19 cellular contexts compared by ENCODE assay signal in genomic region chr11:81707881-81708280, GRCh38.
DNase-seq lines count a peak whose midpoint lies in the region; ATAC-seq and TF ChIP-seq lines count a peak whose summit lies in the region.
"Had no signal": no experiment of that assay in that cellular context is flagged by ENCODE, and none has a peak within 500 bp of the region (broad histone marks: within the 10 kb centered on the region; RNA-seq: fewer than 3 reads in every experiment).

No MANE protein-coding gene starts in this region.

- TF ChIP-seq POLR2A in transverse colon (IDR thresholded peaks at IDR 0.05) = no peak

- BruUV-seq in A673 (replicated peaks; lab: Mats Ljungman, UMichigan) = no TSS peak

- H3K27me3 ChIP-seq in A673 (replicated peaks; ENCODE audit: insufficient read depth, low read depth, low read length, poor library complexity) (no peaks in the 10 kb centered on the region), transverse colon (no peaks in the 10 kb centered on the region), MG63 (no peaks in the 10 kb centered on the region)
- H3K27me3 ChIP-seq: heart right ventricle, left lung, upper lobe of left lung had no signal

- H3K36me3 ChIP-seq in A673 (ENCODE audit: insufficient read depth, low read length, poor library complexity, severe bottlenecking) (no peaks in the 10 kb centered on the region), transverse colon (no peaks in the 10 kb centered on the region), MG63 (no peaks in the 10 kb centered on the region)
- H3K36me3 ChIP-seq: heart right ventricle, left lung, upper lobe of left lung had no signal

- H3K4me3 Mint-ChIP-seq in glutamatergic neuron (ENCODE audit: unreplicated experiment) = no peak overlapping the region
- no peak overlapping the region for H3K4me3 Mint-ChIP-seq in stimulated activated naive CD8-positive, alpha-beta T cell treated with anti-CD3 and anti-CD28 coated beads, Interleukin-15, amount 100 ng/mL, for 72 hours
- H3K4me3 Mint-ChIP-seq: dendritic cell treated with granulocyte-macrophage colony-stimulating factor and Interleukin-4, amounts not matched to agents 40 ng/mL and 50 ng/mL, for 4 days had no signal

- H3K9me3 Mint-ChIP-seq in glutamatergic neuron (ENCODE audit: unreplicated experiment) = peaks cover 2% of the 10 kb centered on the region
- H3K9me3 Mint-ChIP-seq in stimulated activated naive CD8-positive, alpha-beta T cell treated with anti-CD3 and anti-CD28 coated beads, Interleukin-15, amount 100 ng/mL, for 72 hours = peaks cover 0 to 8% of the 10 kb centered on the region in 2 donors
- H3K9me3 Mint-ChIP-seq: dendritic cell treated with granulocyte-macrophage colony-stimulating factor and Interleukin-4, amounts not matched to agents 40 ng/mL and 50 ng/mL, for 4 days had no signal

- ATAC-seq in stimulated activated naive CD8-positive, alpha-beta T cell treated with anti-CD3 and anti-CD28 coated beads, Interleukin-15, amount 100 ng/mL, for 72 hours = no peak
- ATAC-seq: heart right ventricle, left lung had no signal

- peaks cover 6% of the 10 kb centered on the region for H3K4me1 Mint-ChIP-seq in glutamatergic neuron (ENCODE audit: low read depth, unreplicated experiment)
- H3K4me1 Mint-ChIP-seq in stimulated activated naive CD8-positive, alpha-beta T cell treated with anti-CD3 and anti-CD28 coated beads, Interleukin-15, amount 100 ng/mL, for 72 hours = no peaks in the 10 kb centered on the region

- H3K4me1 ChIP-seq in A673 (ENCODE audit: insufficient read depth, low read length, poor library complexity, severe bottlenecking) (no peaks in the 10 kb centered on the region), transverse colon (no peaks in the 10 kb centered on the region)
- H3K4me1 ChIP-seq: heart right ventricle, left lung, upper lobe of left lung had no signal

- no peaks in the 10 kb centered on the region for H3K27me3 Mint-ChIP-seq in glutamatergic neuron (ENCODE audit: unreplicated experiment)
- peaks cover 10% of the 10 kb centered on the region for H3K27me3 Mint-ChIP-seq in stimulated activated naive CD8-positive, alpha-beta T cell treated with anti-CD3 and anti-CD28 coated beads, Interleukin-15, amount 100 ng/mL, for 72 hours
- H3K27me3 Mint-ChIP-seq: dendritic cell treated with granulocyte-macrophage colony-stimulating factor and Interleukin-4, amounts not matched to agents 40 ng/mL and 50 ng/mL, for 4 days had no signal

- 30 to 38% methylated on average over 1 of the region's 1 CpG for WGBS in transverse colon (ENCODE audit: low coverage in 1 of 2), 2 donors

- in situ Hi-C loops in GM13976 (cut with MboI; ENCODE audit: low sequenced_read_pairs, unreplicated experiment) (no loop called here), transverse colon (cut with MboI; ENCODE audit: low pct_ligation_motif_present in 1 of 4, low pct_unique_long_range_greater_than_20kb in 1 of 4, low sequenced_read_pairs in 3 of 4) (no loop called here)

- DNase-seq in A673 (ENCODE audit: low spot score) (peak; percentile 22), GM13976 (ENCODE audit: low spot score) (no peak), OCI-M1 (lab: John Stamatoyannopoulos, UW) (peak; percentile 63), glutamatergic neuron (no peak), transverse colon (no peak), NCI-H2107 (lab: John Stamatoyannopoulos, UW) (no peak), MG63 (no peak)
- DNase-seq in stimulated activated naive CD8-positive, alpha-beta T cell treated with anti-CD3 and anti-CD28 coated beads, Interleukin-15, amount 100 ng/mL, for 72 hours = no peak
- DNase-seq: activated CD4-positive, CD25-positive, alpha-beta regulatory T cell; activated gamma-delta T cell treated with Interleukin-2 at 50 U/mL for 16 hours; aorta; GF-D8; heart right ventricle; left lung; NCI-H187; NCI-H524; upper lobe of left lung had no signal

- H3K27ac ChIP-seq in A673 (ENCODE audit: low read depth, low read length, poor library complexity, severe bottlenecking) (no peak overlapping the region), transverse colon (no peak overlapping the region)
- H3K27ac ChIP-seq: heart right ventricle, left lung, skin epidermis, upper lobe of left lung had no signal

- CTCF ChIA-PET in A673 (lab: Charles Lee) = interaction anchor here (0.5 kb wide), 1 partner anchor 247 kb away, joined by 11 read pairs; no protein-coding TSS in a partner anchor

- TF ChIP-seq CTCF in A673 (conservative IDR thresholded peaks at IDR 0.05; ENCODE audit: low read depth, low read length) (peak; percentile 58), GM13976 (IDR thresholded peaks at IDR 0.05; ENCODE audit: borderline replicate concordance, control extremely low read depth, extremely low read depth, insufficient read depth, missing control alignments) (peak; percentile 11), glutamatergic neuron (IDR thresholded peaks at IDR 0.05; ENCODE audit: partially characterized antibody, unreplicated experiment) (peak; percentile 21), transverse colon (IDR thresholded peaks at IDR 0.05) (no peak)

- intact Hi-C loops in A673 (cut with micrococcal nuclease; ENCODE audit: unreplicated experiment) (no loop called here), transverse colon (cut with DNase I; ENCODE audit: low total_unique reads) (no loop called here)

- TF ChIP-seq EP300 in transverse colon (IDR thresholded peaks at IDR 0.05; ENCODE audit: low read depth) = no peak

- POLR2A ChIA-PET in A673 (lab: Charles Lee; ENCODE audit: low non-redundant PET) = no interaction called here

- no peak overlapping the region for H3K27ac Mint-ChIP-seq in glutamatergic neuron (ENCODE audit: unreplicated experiment)
- H3K27ac Mint-ChIP-seq in stimulated activated naive CD8-positive, alpha-beta T cell treated with anti-CD3 and anti-CD28 coated beads, Interleukin-15, amount 100 ng/mL, for 72 hours = no peak overlapping the region
- H3K27ac Mint-ChIP-seq: dendritic cell treated with granulocyte-macrophage colony-stimulating factor and Interleukin-4, amounts not matched to agents 40 ng/mL and 50 ng/mL, for 4 days had no signal

- H3K36me3 Mint-ChIP-seq in glutamatergic neuron (ENCODE audit: unreplicated experiment) = no peaks in the 10 kb centered on the region

- no peaks in the 10 kb centered on the region for H3K9me3 ChIP-seq in A673 (ENCODE audit: low read depth, low read length, poor library complexity, severe bottlenecking)
- no peaks in the 10 kb centered on the region for H3K9me3 ChIP-seq in transverse colon
- no peaks in the 10 kb centered on the region for H3K9me3 ChIP-seq in MG63
- H3K9me3 ChIP-seq: upper lobe of left lung had no signal

- H3K4me3 ChIP-seq in A673 (ENCODE audit: low read depth, low read length, poor library complexity, severe bottlenecking) = no peak overlapping the region
- no peak overlapping the region for H3K4me3 ChIP-seq in transverse colon
- H3K4me3 ChIP-seq in MG63 = no peak overlapping the region
- H3K4me3 ChIP-seq: heart right ventricle, left lung, skin epidermis, upper lobe of left lung had no signal

Comparison
In these comparisons a context has a peak if more than half of its experiments do, and no peak if none do; other contexts are left out.
1. DNase-seq: peak in A673 (single experiment) and OCI-M1 (single experiment); none in GM13976 (single experiment), glutamatergic neuron (single experiment), transverse colon (single experiment), NCI-H2107 (single experiment), stimulated activated naive CD8-positive, alpha-beta T cell treated with anti-CD3 and anti-CD28 coated beads, Interleukin-15, amount 100 ng/mL, for 72 hours (0 of 2) and MG63 (single experiment).
2. CTCF ChIP-seq: peak in A673 (single experiment), GM13976 (single experiment) and glutamatergic neuron (single experiment); none in transverse colon (0 of 5).